Comparison of ENCODE assay signal across 8 cellular contexts in the genomic region with DNA sequence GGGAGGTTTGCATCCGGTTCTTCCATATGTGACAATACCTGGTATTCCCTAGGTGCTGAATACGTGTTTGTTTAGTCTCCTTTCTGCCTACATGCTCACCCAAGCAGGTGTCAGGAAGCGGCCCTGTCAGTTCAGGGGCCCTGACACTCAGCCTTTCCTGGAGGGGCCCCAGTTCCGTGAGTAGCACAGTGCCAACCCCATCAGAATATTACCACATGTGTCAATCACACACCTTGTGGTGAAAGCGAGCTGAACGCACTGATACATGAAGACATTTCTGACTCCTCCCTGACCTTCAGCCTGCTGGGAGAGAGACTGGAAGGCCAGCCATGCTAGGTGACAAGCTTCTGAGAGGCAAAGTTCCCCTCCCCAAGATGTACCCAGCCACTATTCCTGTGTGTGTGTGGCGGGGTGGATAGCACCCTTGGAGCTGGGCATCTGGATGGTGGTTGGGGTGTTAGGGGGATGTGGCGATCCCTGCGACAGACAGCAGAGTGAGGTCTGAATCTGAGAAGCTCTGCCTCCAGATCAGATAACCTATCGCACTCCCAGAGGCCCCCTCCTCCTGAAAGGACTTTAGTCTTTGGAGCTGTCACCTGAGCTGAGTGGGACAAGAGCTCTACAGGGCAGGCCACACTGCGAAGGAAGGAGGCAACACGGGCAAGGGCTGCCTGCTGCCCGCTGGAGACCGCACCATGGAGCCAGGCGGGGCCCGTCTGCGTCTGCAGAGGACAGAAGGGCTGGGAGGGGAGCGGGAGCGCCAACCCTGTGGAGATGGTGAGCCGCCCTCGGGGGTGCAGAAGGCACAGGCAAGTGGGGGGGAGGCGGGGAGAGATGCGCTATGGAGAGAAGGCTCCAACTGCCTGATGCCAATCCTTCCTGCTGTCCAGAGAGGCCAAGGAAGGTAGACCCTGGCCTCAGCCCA. TPM values are rescaled to one million over a fixed set of nuclear protein-coding genes. Genes with fewer than 3 reads are reported as not detected.
DNase-seq lines count a peak whose midpoint lies in the region; ATAC-seq, FAIRE-seq and TF ChIP-seq lines count a peak whose summit lies in the region.

A gene with protein sequence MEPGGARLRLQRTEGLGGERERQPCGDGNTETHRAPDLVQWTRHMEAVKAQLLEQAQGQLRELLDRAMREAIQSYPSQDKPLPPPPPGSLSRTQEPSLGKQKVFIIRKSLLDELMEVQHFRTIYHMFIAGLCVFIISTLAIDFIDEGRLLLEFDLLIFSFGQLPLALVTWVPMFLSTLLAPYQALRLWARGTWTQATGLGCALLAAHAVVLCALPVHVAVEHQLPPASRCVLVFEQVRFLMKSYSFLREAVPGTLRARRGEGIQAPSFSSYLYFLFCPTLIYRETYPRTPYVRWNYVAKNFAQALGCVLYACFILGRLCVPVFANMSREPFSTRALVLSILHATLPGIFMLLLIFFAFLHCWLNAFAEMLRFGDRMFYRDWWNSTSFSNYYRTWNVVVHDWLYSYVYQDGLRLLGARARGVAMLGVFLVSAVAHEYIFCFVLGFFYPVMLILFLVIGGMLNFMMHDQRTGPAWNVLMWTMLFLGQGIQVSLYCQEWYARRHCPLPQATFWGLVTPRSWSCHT (plus strand): TSS at position 604 of the 925 bp plus-strand sequence. CDS start 92 bp downstream, at position 696.

- peak; percentile 97 for FAIRE-seq in GM12891 (lab: Jason Lieb, UNC)

- DNase-seq in GM12891 (ENCODE audit: insufficient read length, low spot score) (peak; percentile 72), foreskin keratinocyte (no peak), SKM-1 treated with dmso at 0.1 percent for 144 hours (lab: John Stamatoyannopoulos, UW; ENCODE audit: unreplicated experiment) (no peak), AG08396 (ENCODE audit: low spot score) (no peak)
- peak; percentile 75 for DNase-seq in activated CD8-positive, alpha-beta memory T cell treated with anti-CD3 and anti-CD28 coated beads, Interleukin-2, amount 50 U/mL, for 48 hours

- no peak within 1 kb of the TSS for H3K4me3 ChIP-seq in muscle layer of duodenum (ENCODE audit: low read depth in 1 of 2, low read length in 2 of 2)

- H3K27ac ChIP-seq in muscle layer of duodenum (ENCODE audit: low read length) (peak within 1 kb of the TSS; percentile 6), foreskin keratinocyte (no peak within 1 kb of the TSS)

- H3K27me3 ChIP-seq in muscle layer of duodenum (ENCODE audit: low read depth, low read length): no peaks in the 10 kb centered on the region
- no peaks in the 10 kb centered on the region for H3K27me3 ChIP-seq in foreskin keratinocyte

- peaks cover 0 to 5% of the 10 kb centered on the region in 2 donors for H3K36me3 ChIP-seq in muscle layer of duodenum (ENCODE audit: control insufficient read depth in 1 of 2, insufficient read depth in 2 of 2, low read length in 2 of 2)

- H3K4me1 ChIP-seq in muscle layer of duodenum (ENCODE audit: control insufficient read depth in 1 of 2, insufficient read depth in 2 of 2, low read length in 2 of 2) (peaks cover 17 to 18% of the 10 kb centered on the region in 2 donors), foreskin keratinocyte (peaks cover 12% of the 10 kb centered on the region)

- no peak for TF ChIP-seq POLR2A in GM12891 (IDR thresholded peaks at IDR 0.05; ENCODE audit: low read depth, low read length)

- peak; percentile 63 for ATAC-seq in HG03175 (IDR thresholded peaks at IDR 0.05; ENCODE audit: unreplicated experiment)
- no peak for ATAC-seq in foreskin keratinocyte
- ATAC-seq in GM21576 (IDR thresholded peaks at IDR 0.05; ENCODE audit: unreplicated experiment): no peak

- TF ChIP-seq CTCF in foreskin keratinocyte (conservative IDR thresholded peaks at IDR 0.05): no peak

- no peaks in the 10 kb centered on the region for H3K9me3 ChIP-seq in muscle layer of duodenum (ENCODE audit: control insufficient read depth in 1 of 2, low read length in 2 of 2)

TF ChIP-seq in GM12891, 5 proteins besides CTCF, POLR2A, EP300 and RAD21:
- TF ChIP-seq POU2F2 (IDR thresholded peaks at IDR 0.05; ENCODE audit: low read depth, low read length) (peak; percentile 67; the same call in 1 of the 2 replicates), PAX5 (IDR thresholded peaks at IDR 0.05; ENCODE audit: insufficient read depth, low read length, severe bottlenecking) (no peak), POLR2AphosphoS5 (IDR thresholded peaks at IDR 0.05; ENCODE audit: low read depth, low read length) (no peak), SPI1 (IDR thresholded peaks at IDR 0.05; ENCODE audit: low read depth, low read length) (no peak)

RNA-seq across cellular contexts. Expression of the gene that starts here (rescaled TPM):
- not detected for polyA plus RNA-seq in GM12891 (2012; ENCODE audit: low read depth, missing spikeins)
- not detected in 2 replicates for total RNA-seq in foreskin keratinocyte
- polyA plus RNA-seq in foreskin keratinocyte: not detected in 2 replicates

Comparison
In these comparisons a context has a peak if more than half of its experiments do, and no peak if none do; other contexts are left out.
1. DNase-seq: peak in GM12891 (single experiment) and activated CD8-positive, alpha-beta memory T cell treated with anti-CD3 and anti-CD28 coated beads, Interleukin-2, amount 50 U/mL, for 48 hours (single experiment); none in foreskin keratinocyte (0 of 2), SKM-1 treated with dmso at 0.1 percent for 144 hours (single experiment) and AG08396 (single experiment).